24 cellular contexts compared by ENCODE assay signal in the genomic region with DNA sequence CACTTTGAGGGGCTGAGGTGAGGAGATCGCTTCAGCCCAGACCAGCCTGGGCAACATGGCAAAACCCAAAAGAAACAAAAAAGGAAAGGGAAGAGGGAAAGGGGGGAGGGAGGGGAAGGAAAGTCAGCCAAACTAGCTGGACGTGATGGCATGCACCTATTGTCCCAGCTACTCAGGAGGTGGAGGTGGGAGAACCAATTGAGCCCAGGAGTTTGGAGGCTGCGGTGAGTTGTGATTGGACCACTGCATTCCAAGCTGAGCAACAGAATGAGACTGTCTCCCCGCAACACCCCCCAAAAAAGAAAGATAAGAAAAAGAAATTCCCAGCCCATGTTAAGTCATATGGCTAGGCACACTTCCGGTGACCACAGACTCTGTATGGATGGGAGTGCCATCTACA.
A peak's percentile ranks its signal among the peaks of the same experiment; 100 is the strongest.
DNase-seq lines count a peak whose midpoint lies in the region; ATAC-seq and TF ChIP-seq lines count a peak whose summit lies in the region.
"Had no signal": no experiment of that assay in that cellular context is flagged by ENCODE, and none has a peak within 500 bp of the region (broad histone marks: within the 10 kb centered on the region; RNA-seq: fewer than 3 reads in every experiment).

No MANE protein-coding gene starts in this region.

- no peaks in the 10 kb centered on the region for H3K27me3 ChIP-seq in GM23338 (ENCODE audit: insufficient read depth)
- H3K27me3 ChIP-seq in Panc1 (ENCODE audit: control insufficient read depth, insufficient read depth, low read length), result no peaks in the 10 kb centered on the region
- no peaks in the 10 kb centered on the region for H3K27me3 ChIP-seq in foreskin keratinocyte
- no peaks in the 10 kb centered on the region for H3K27me3 ChIP-seq in gastrocnemius medialis
- H3K27me3 ChIP-seq: body of pancreas, testis had no signal

- H3K9me3 Mint-ChIP-seq in GM23338, result no peaks in the 10 kb centered on the region; the same call in 2 of the 3 replicates
- H3K9me3 Mint-ChIP-seq: activated T-helper 17 cell treated with anti-CD3 and anti-CD28 coated beads, Interleukin-2, amount 50 U/mL, for 72 hours; CD8-positive, alpha-beta T cell had no signal

- no peaks in the 10 kb centered on the region for H4K20me1 ChIP-seq in GM23338 (replicated peaks; ENCODE audit: insufficient read depth)

- H3K4me2 ChIP-seq in GM23338, result peak overlapping the region; percentile 24; the same call in 1 of the 2 replicates

- DNase-seq in GM23338 (ENCODE audit: low spot score), result no peak
- no peak for DNase-seq in Panc1 (ENCODE audit: low read depth, low spot score)
- DNase-seq in foreskin keratinocyte, result no peak
- DNase-seq in gastrocnemius medialis, result no peak
- no peak for DNase-seq in SHP77 (lab: John Stamatoyannopoulos, UW)
- DNase-seq in activated gamma-delta T cell treated with Interleukin-2 at 50 U/mL for 16 hours, result no peak
- no peak for DNase-seq in nucleus accumbens (lab: John Stamatoyannopoulos, UW)
- DNase-seq: activated CD4-positive, alpha-beta T cell treated with anti-CD3 and anti-CD28 coated beads, Interleukin-2, amount 50 U/mL, for 1 hour; activated CD8-positive, alpha-beta memory T cell treated with anti-CD3 and anti-CD28 coated beads, Interleukin-2, amount 50 U/mL, for 4 hours; body of pancreas; CD8-positive, alpha-beta T cell; GDM1; glutamatergic neuron; left cardiac atrium; naive thymus-derived CD4-positive, alpha-beta T cell; NCI-H2171; NCI-H524; posterior cingulate gyrus; stimulated activated naive B cell treated with anti-CD40 and anti-IgM and Interleukin-4, amounts not matched to agents 10 μg/mL and 1 μg/mL and 100 μg/mL, for 72 hours; T-cell; testis had no signal

- H3K27me3 Mint-ChIP-seq in GM23338 (ENCODE audit: insufficient read depth, low read depth, poor library complexity), result no peaks in the 10 kb centered on the region
- H3K27me3 Mint-ChIP-seq: activated naive CD8-positive, alpha-beta T cell; T-cell had no signal

- no TSS peak for BruUV-seq in Panc1 (replicated peaks; lab: Mats Ljungman, UMichigan)

- CTCF ChIA-PET in Panc1 (lab: Charles Lee), result no interaction called here

- intact Hi-C loops in Panc1 (cut with micrococcal nuclease; ENCODE audit: unreplicated experiment), result no loop called here
- intact Hi-C loops in gastrocnemius medialis (cut with DNase I; ENCODE audit: low total_unique reads), result no loop called here

- no peak overlapping the region for H3K4me3 ChIP-seq in GM23338
- no peak overlapping the region for H3K4me3 ChIP-seq in Panc1 (ENCODE audit: low read depth in 2 of 2, low read length in 2 of 2)
- H3K4me3 ChIP-seq in gastrocnemius medialis, result peak overlapping the region in 1 of 4 donors; percentile 3
- H3K4me3 ChIP-seq: body of pancreas, testis had no signal

- H3K9me3 ChIP-seq in Panc1 (ENCODE audit: control insufficient read depth, insufficient read depth, low read depth, low read length) (no peaks in the 10 kb centered on the region), gastrocnemius medialis (no peaks in the 10 kb centered on the region)
- H3K9me3 ChIP-seq: body of pancreas, testis had no signal

- H3K9me2 ChIP-seq in GM23338 (ENCODE audit: insufficient read depth), result no peaks in the 10 kb centered on the region

- H2AFZ ChIP-seq in GM23338, result no peak overlapping the region

- TF ChIP-seq CTCF in GM23338 (conservative IDR thresholded peaks at IDR 0.05; ENCODE audit: low read depth in 2 of 2) (no peak), Panc1 (IDR thresholded peaks at IDR 0.05) (no peak), foreskin keratinocyte (conservative IDR thresholded peaks at IDR 0.05) (no peak), gastrocnemius medialis (IDR thresholded peaks at IDR 0.05 in 4 of 5, conservative IDR thresholded peaks at IDR 0.05 in 1 of 5) (no peak)

- in situ Hi-C loops in Panc1 (cut with HindIII; ENCODE audit: low pct_unique_long_range_greater_than_20kb, low sequenced_read_pairs) (no loop called here), gastrocnemius medialis (cut with MboI; ENCODE audit: low sequenced_read_pairs in 4 of 4) (no loop called here)

- peak overlapping the region; percentile 35; the same call in 1 of the 2 replicates for H3K27ac Mint-ChIP-seq in GM23338
- H3K27ac Mint-ChIP-seq: activated naive CD8-positive, alpha-beta T cell; activated T-helper 17 cell treated with anti-CD3 and anti-CD28 coated beads, Interleukin-2, amount 50 U/mL, for 72 hours; CD8-positive, alpha-beta T cell; memory B cell; naive thymus-derived CD4-positive, alpha-beta T cell; stimulated activated naive B cell treated with anti-CD40 and anti-IgM and Interleukin-4, amounts not matched to agents 10 μg/mL and 1 μg/mL and 100 μg/mL, for 72 hours; T-cell had no signal

- H3K79me2 ChIP-seq in GM23338 (replicated peaks; ENCODE audit: insufficient read depth), result peaks cover 67% of the 10 kb centered on the region

- H3K36me3 Mint-ChIP-seq in GM23338 (ENCODE audit: low read depth), result no peaks in the 10 kb centered on the region
- H3K36me3 Mint-ChIP-seq: activated naive CD8-positive, alpha-beta T cell; CD8-positive, alpha-beta T cell; memory B cell; stimulated activated naive B cell treated with anti-CD40 and anti-IgM and Interleukin-4, amounts not matched to agents 10 μg/mL and 1 μg/mL and 100 μg/mL, for 72 hours; T-cell had no signal

- no peak for TF ChIP-seq POLR2A in gastrocnemius medialis (IDR thresholded peaks at IDR 0.05)

- H3K36me3 ChIP-seq in GM23338 (ENCODE audit: insufficient read depth) (no peaks in the 10 kb centered on the region), Panc1 (ENCODE audit: control insufficient read depth, insufficient read depth, low read length) (peaks cover 2% of the 10 kb centered on the region; the same call in 1 of the 2 replicates), gastrocnemius medialis (no peaks in the 10 kb centered on the region)

- peak; percentile 17; the same call in 2 of the 3 replicates for ATAC-seq in GM23338
- ATAC-seq in Panc1, result no peak
- ATAC-seq in foreskin keratinocyte, result no peak
- ATAC-seq in gastrocnemius medialis, result no peak
- ATAC-seq: activated T-helper 17 cell treated with anti-CD3 and anti-CD28 coated beads, Interleukin-2, amount 50 U/mL, for 72 hours; body of pancreas; CD8-positive, alpha-beta T cell; naive thymus-derived CD4-positive, alpha-beta T cell; stimulated activated naive B cell treated with anti-CD40 and anti-IgM and Interleukin-4, amounts not matched to agents 10 μg/mL and 1 μg/mL and 100 μg/mL, for 72 hours; T-cell had no signal

- H3K4me1 ChIP-seq in GM23338 (ENCODE audit: insufficient read depth), result peaks cover 41% of the 10 kb centered on the region
- H3K4me1 ChIP-seq in Panc1 (ENCODE audit: control insufficient read depth, insufficient read depth, low read length), result peaks cover 64% of the 10 kb centered on the region
- H3K4me1 ChIP-seq in foreskin keratinocyte, result peaks cover 50% of the 10 kb centered on the region
- H3K4me1 ChIP-seq in gastrocnemius medialis, result peaks cover 61 to 62% of the 10 kb centered on the region in 2 donors
- H3K4me1 ChIP-seq: body of pancreas had no signal

- no peaks in the 10 kb centered on the region for H3F3A ChIP-seq in GM23338 (replicated peaks; ENCODE audit: low read depth)

- no peak overlapping the region for H3K4me3 Mint-ChIP-seq in GM23338
- H3K4me3 Mint-ChIP-seq: activated naive CD8-positive, alpha-beta T cell; activated T-helper 17 cell treated with anti-CD3 and anti-CD28 coated beads, Interleukin-2, amount 50 U/mL, for 72 hours; CD8-positive, alpha-beta T cell; memory B cell; naive thymus-derived CD4-positive, alpha-beta T cell; stimulated activated naive B cell treated with anti-CD40 and anti-IgM and Interleukin-4, amounts not matched to agents 10 μg/mL and 1 μg/mL and 100 μg/mL, for 72 hours; T-cell had no signal

- POLR2A ChIA-PET in Panc1 (lab: Charles Lee), result no interaction called here

- H3K27ac ChIP-seq in GM23338 (ENCODE audit: low read depth), result 0 out of 2 replicates have a peak overlapping the region, but pooled peaks have one; percentile 57
- peak overlapping the region; percentile 62 for H3K27ac ChIP-seq in Panc1 (ENCODE audit: low read length)
- H3K27ac ChIP-seq in foreskin keratinocyte, result peak overlapping the region; percentile 77
- H3K27ac ChIP-seq in gastrocnemius medialis, result peak overlapping the region; percentile 84 to 87 (median 84)
- H3K27ac ChIP-seq: body of pancreas, testis had no signal

- peaks cover 62% of the 10 kb centered on the region for H3K4me1 Mint-ChIP-seq in GM23338

TF ChIP-seq in GM23338, 12 proteins besides CTCF, POLR2A, EP300 and RAD21:
- TF ChIP-seq, protein P1, sequence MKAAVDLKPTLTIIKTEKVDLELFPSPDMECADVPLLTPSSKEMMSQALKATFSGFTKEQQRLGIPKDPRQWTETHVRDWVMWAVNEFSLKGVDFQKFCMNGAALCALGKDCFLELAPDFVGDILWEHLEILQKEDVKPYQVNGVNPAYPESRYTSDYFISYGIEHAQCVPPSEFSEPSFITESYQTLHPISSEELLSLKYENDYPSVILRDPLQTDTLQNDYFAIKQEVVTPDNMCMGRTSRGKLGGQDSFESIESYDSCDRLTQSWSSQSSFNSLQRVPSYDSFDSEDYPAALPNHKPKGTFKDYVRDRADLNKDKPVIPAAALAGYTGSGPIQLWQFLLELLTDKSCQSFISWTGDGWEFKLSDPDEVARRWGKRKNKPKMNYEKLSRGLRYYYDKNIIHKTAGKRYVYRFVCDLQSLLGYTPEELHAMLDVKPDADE (IDR thresholded peaks at IDR 0.05), result no peak
- no peak for TF ChIP-seq STAT1 (IDR thresholded peaks at IDR 0.05; ENCODE audit: unreplicated experiment)
- no peak for TF ChIP-seq NANOG (IDR thresholded peaks at IDR 0.05; ENCODE audit: borderline replicate concordance)
- TF ChIP-seq CREB1 (CRISPR knock-in tag; IDR thresholded peaks at IDR 0.05; ENCODE audit: low read depth), result no peak
- TF ChIP-seq ZNF331 (CRISPR knock-in tag; IDR thresholded peaks at IDR 0.05; ENCODE audit: low read depth), result no peak
TF ChIP-seq in GM23338: peak in this region for 0.
